Comparison of ENCODE assay signal across 1 cellular context in the genomic region with DNA sequence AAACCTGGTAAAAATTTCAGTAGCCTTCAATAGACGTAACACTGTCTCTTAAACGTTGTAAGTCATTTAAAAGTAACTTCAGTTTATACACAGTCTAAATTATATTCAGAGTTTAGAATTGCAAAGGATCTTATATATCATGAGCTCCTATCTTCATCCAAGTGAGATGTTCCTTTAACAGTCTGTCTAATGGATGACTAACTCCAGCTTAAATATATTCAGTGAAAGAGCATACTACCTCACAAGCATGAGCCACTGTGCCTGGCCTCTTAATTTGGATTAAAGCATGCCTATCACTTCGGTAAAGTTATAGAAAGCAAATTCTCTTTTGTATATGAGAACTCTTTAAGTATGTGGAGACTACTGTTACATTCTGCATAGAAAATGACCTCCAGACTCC.
TF ChIP-seq lines count a peak whose summit lies in the region.

No MANE protein-coding gene starts in this region.

TF ChIP-seq in IMR-90, 13 proteins besides CTCF, POLR2A, EP300 and RAD21:
- no peak for TF ChIP-seq MAFK (IDR thresholded peaks at IDR 0.05; ENCODE audit: low read depth, low read length)
- TF ChIP-seq MXI1 (IDR thresholded peaks at IDR 0.05; ENCODE audit: borderline replicate concordance, low read depth, low read length), result no peak
- no peak for TF ChIP-seq RCOR1 (IDR thresholded peaks at IDR 0.05; ENCODE audit: insufficient replicate concordance, low read length)
- TF ChIP-seq CHD1 (IDR thresholded peaks at IDR 0.05; ENCODE audit: low read depth, low read length), result no peak
- no peak for TF ChIP-seq NFE2L2 (IDR thresholded peaks at IDR 0.05; ENCODE audit: low read depth, low read length)
- TF ChIP-seq SMC3 (IDR thresholded peaks at IDR 0.05; ENCODE audit: low read depth, low read length), result no peak
- TF ChIP-seq, protein P1, sequence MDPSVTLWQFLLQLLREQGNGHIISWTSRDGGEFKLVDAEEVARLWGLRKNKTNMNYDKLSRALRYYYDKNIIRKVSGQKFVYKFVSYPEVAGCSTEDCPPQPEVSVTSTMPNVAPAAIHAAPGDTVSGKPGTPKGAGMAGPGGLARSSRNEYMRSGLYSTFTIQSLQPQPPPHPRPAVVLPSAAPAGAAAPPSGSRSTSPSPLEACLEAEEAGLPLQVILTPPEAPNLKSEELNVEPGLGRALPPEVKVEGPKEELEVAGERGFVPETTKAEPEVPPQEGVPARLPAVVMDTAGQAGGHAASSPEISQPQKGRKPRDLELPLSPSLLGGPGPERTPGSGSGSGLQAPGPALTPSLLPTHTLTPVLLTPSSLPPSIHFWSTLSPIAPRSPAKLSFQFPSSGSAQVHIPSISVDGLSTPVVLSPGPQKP (IDR thresholded peaks at IDR 0.05; ENCODE audit: borderline replicate concordance, low read depth, low read length), result no peak
- TF ChIP-seq RFX5 (IDR thresholded peaks at IDR 0.05; ENCODE audit: low read depth, low read length), result no peak
- TF ChIP-seq MAZ (IDR thresholded peaks at IDR 0.05; ENCODE audit: borderline replicate concordance, low read depth, low read length), result no peak
- TF ChIP-seq BHLHE40 (IDR thresholded peaks at IDR 0.05; ENCODE audit: low read depth, low read length), result no peak
- no peak for TF ChIP-seq CEBPB (IDR thresholded peaks at IDR 0.05; ENCODE audit: low read depth, low read length)
- TF ChIP-seq, protein P2, sequence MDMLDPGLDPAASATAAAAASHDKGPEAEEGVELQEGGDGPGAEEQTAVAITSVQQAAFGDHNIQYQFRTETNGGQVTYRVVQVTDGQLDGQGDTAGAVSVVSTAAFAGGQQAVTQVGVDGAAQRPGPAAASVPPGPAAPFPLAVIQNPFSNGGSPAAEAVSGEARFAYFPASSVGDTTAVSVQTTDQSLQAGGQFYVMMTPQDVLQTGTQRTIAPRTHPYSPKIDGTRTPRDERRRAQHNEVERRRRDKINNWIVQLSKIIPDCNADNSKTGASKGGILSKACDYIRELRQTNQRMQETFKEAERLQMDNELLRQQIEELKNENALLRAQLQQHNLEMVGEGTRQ (IDR thresholded peaks at IDR 0.05; ENCODE audit: low read depth, low read length), result no peak
- TF ChIP-seq FOS (IDR thresholded peaks at IDR 0.05; ENCODE audit: low read depth, low read length), result no peak
TF ChIP-seq in IMR-90: peak in this region for 0.
